ENCODE assay signal across 6 cellular contexts in genomic region chrX:153764786-153765137, GRCh38. TPM values are rescaled to one million over a fixed set of nuclear protein-coding genes. Genes with fewer than 3 reads are reported as not detected.
DNase-seq lines count a peak whose midpoint lies in the region; FAIRE-seq and TF ChIP-seq lines count a peak whose summit lies in the region.
"Had no signal": no experiment of that assay in that cellular context is flagged by ENCODE, and none has a peak within 500 bp of the region (broad histone marks: within the 10 kb centered on the region; RNA-seq: fewer than 3 reads in every experiment).

No MANE protein-coding gene starts in this region.

- TF ChIP-seq CTCF in RWPE1 (conservative IDR thresholded peaks at IDR 0.05; ENCODE audit: low read depth) (no peak), esophagus muscularis mucosa (IDR thresholded peaks at IDR 0.05) (no peak), testis (IDR thresholded peaks at IDR 0.05) (no peak), A673 (conservative IDR thresholded peaks at IDR 0.05; ENCODE audit: low read depth, low read length) (no peak)

- no peak for TF ChIP-seq EP300 in esophagus muscularis mucosa (IDR thresholded peaks at IDR 0.05)

- CTCF ChIA-PET in RWPE1 (lab: Yijun Ruan, JAX) (interaction anchor here (1.0 to 1.5 kb wide), 2 partner anchors 14 to 182 kb away, joined by 3 read pairs; no protein-coding TSS in a partner anchor), A673 (lab: Charles Lee) (no interaction called here)

- peak overlapping the region; percentile 91 for H3K27ac ChIP-seq in RWPE1
- H3K27ac ChIP-seq in esophagus muscularis mucosa (replicated peaks in 1 of 4) = peak overlapping the region; percentile 70 to 79 (median 76)
- peak overlapping the region; percentile 39 to 72 for H3K27ac ChIP-seq in testis
- no peak overlapping the region for H3K27ac ChIP-seq in A673 (ENCODE audit: low read depth, low read length, poor library complexity, severe bottlenecking)
- H3K27ac ChIP-seq: foreskin keratinocyte had no signal

- DNase-seq in RWPE1 (ENCODE audit: low spot score) (no peak), esophagus muscularis mucosa (ENCODE audit: extremely low spot score) (no peak), testis (no peak), frontal cortex (ENCODE audit: low spot score in 2 of 2) (no peak), A673 (ENCODE audit: low spot score) (no peak)
- DNase-seq: foreskin keratinocyte had no signal

- FAIRE-seq in frontal cortex (lab: Jason Lieb, UNC) = no peak

- H3K27me3 ChIP-seq in esophagus muscularis mucosa (no peaks in the 10 kb centered on the region), testis (no peaks in the 10 kb centered on the region), A673 (replicated peaks; ENCODE audit: insufficient read depth, low read depth, low read length, poor library complexity) (no peaks in the 10 kb centered on the region)
- H3K27me3 ChIP-seq: foreskin keratinocyte had no signal

- H3K36me3 ChIP-seq in esophagus muscularis mucosa = peaks cover 0 to 5% (median 1%) of the 10 kb centered on the region in 4 donors
- no peaks in the 10 kb centered on the region for H3K36me3 ChIP-seq in testis (ENCODE audit: low read depth, missing control alignments)
- H3K36me3 ChIP-seq in A673 (ENCODE audit: insufficient read depth, low read length, poor library complexity, severe bottlenecking) = no peaks in the 10 kb centered on the region

- H3K4me3 ChIP-seq in esophagus muscularis mucosa (peak overlapping the region; percentile 43 to 56 (median 49)), testis (no peak overlapping the region), A673 (ENCODE audit: low read depth, low read length, poor library complexity, severe bottlenecking) (no peak overlapping the region)

- POLR2A ChIA-PET in RWPE1 (lab: Yijun Ruan, JAX; ENCODE audit: low non-redundant PET) (no interaction called here), A673 (lab: Charles Lee; ENCODE audit: low non-redundant PET) (no interaction called here)

- intact Hi-C loops in esophagus muscularis mucosa (cut with DNase I) = loop anchor here (2.0 kb wide), 1 partner anchor 188 kb away; no protein-coding TSS in a partner anchor
- intact Hi-C loops in testis (cut with DNase I; ENCODE audit: low total_unique reads) = loop anchor here (10.0 kb wide), 1 partner anchor 190 kb away; no protein-coding TSS in a partner anchor
- intact Hi-C loops in A673 (cut with micrococcal nuclease; ENCODE audit: unreplicated experiment) = loop anchor here (1.0 kb wide), 1 partner anchor 183 kb away; no protein-coding TSS in a partner anchor

- BruUV-seq in A673 (replicated peaks; lab: Mats Ljungman, UMichigan) = no TSS peak

- H3K9me3 ChIP-seq in esophagus muscularis mucosa (no peaks in the 10 kb centered on the region), testis (no peaks in the 10 kb centered on the region), A673 (ENCODE audit: low read depth, low read length, poor library complexity, severe bottlenecking) (no peaks in the 10 kb centered on the region)

- TF ChIP-seq POLR2A in esophagus muscularis mucosa (IDR thresholded peaks at IDR 0.05; ENCODE audit: low read depth) (no peak), testis (IDR thresholded peaks at IDR 0.05) (no peak)

- WGBS in esophagus muscularis mucosa = 77% methylated on average over 4 of the region's 7 CpGs
- 53% methylated on average over 3 of the region's 7 CpGs; no CpG with 5 or more reads in 1 of the 2 donors for WGBS in testis, 2 donors

- H3K4me1 ChIP-seq in esophagus muscularis mucosa (peaks cover 19 to 40% (median 36%) of the 10 kb centered on the region in 4 donors), testis (peaks cover 14% of the 10 kb centered on the region), A673 (ENCODE audit: insufficient read depth, low read length, poor library complexity, severe bottlenecking) (no peaks in the 10 kb centered on the region)
- H3K4me1 ChIP-seq: foreskin keratinocyte had no signal

RNA-seq across cellular contexts. Expression of gene PLXNB3, which starts 0.7 kb away (rescaled TPM):
- 10 to 100 TPM in 3 of 4 donors, 1 to 10 TPM in 1; 6.1 to 21.9 (median 17.6) TPM for total RNA-seq in esophagus muscularis mucosa
- total RNA-seq in testis = 10 to 100 TPM; 49.3 to 57.9 TPM
- polyA plus RNA-seq in testis (ENCODE audit: insufficient read depth, low read depth, low replicate concordance) = 28.0 TPM
- 0.82 TPM for total RNA-seq in frontal cortex
- 0.59 TPM in 1 of 2 replicates, not detected in the other for total RNA-seq in A673 (2021)

RNA-seq across cellular contexts. Expression of gene SRPK3, which starts 16.1 kb away (rescaled TPM):
- total RNA-seq in esophagus muscularis mucosa (1 to 10 TPM in 2 of 4 donors, under 1 TPM in 2; 0.52 to 2.2 (median 1.1) TPM), testis (1 to 10 TPM in 1 of 2 donors, under 1 TPM in 1; 0.62 to 2.2 TPM), frontal cortex (under 0.01 TPM), A673 (2021) (not detected in 2 replicates)
- 1.3 TPM for polyA plus RNA-seq in testis (ENCODE audit: insufficient read depth, low read depth, low replicate concordance)

RNA-seq across cellular contexts. Expression of gene IDH3G, which starts 29.4 kb away (rescaled TPM):
- 10 to 100 TPM; 52.3 to 76.3 (median 70.3) TPM for total RNA-seq in esophagus muscularis mucosa
- 10 to 100 TPM; 74.9 to 83.1 TPM for total RNA-seq in testis
- polyA plus RNA-seq in testis (ENCODE audit: insufficient read depth, low read depth, low replicate concordance) = 52.4 TPM
- 49.7 TPM for total RNA-seq in frontal cortex
- 52.0 and 55.7 TPM in 2 replicates for total RNA-seq in A673 (2021)

RNA-seq across cellular contexts. Expression of gene SSR4, which starts 29.7 kb away (rescaled TPM):
- total RNA-seq in esophagus muscularis mucosa (100 to 1,000 TPM; 100 to 115 (median 109) TPM), testis (100 to 1,000 TPM; 246 to 294 TPM), frontal cortex (84.4 TPM), A673 (2021) (205 and 214 TPM in 2 replicates)
- polyA plus RNA-seq in testis (ENCODE audit: insufficient read depth, low read depth, low replicate concordance) = 275 TPM

RNA-seq across cellular contexts. Expression of gene ABCD1, which starts 40.1 kb away (rescaled TPM):
- total RNA-seq in esophagus muscularis mucosa (10 to 100 TPM; 18.4 to 36.2 (median 25.1) TPM), testis (100 to 1,000 TPM in 1 of 2 donors, 10 to 100 TPM in 1; 84.4 to 112 TPM), frontal cortex (3.7 TPM), A673 (2021) (7.8 and 8.0 TPM in 2 replicates)
- 34.3 TPM for polyA plus RNA-seq in testis (ENCODE audit: insufficient read depth, low read depth, low replicate concordance)

Comparison
In these comparisons a context has a peak if more than half of its experiments do, and no peak if none do; other contexts are left out.
1. H3K4me3 ChIP-seq: peak in esophagus muscularis mucosa (4 of 4); none in testis (0 of 2) and A673 (single experiment).